1 cellular context compared by ENCODE assay signal in the genomic region with DNA sequence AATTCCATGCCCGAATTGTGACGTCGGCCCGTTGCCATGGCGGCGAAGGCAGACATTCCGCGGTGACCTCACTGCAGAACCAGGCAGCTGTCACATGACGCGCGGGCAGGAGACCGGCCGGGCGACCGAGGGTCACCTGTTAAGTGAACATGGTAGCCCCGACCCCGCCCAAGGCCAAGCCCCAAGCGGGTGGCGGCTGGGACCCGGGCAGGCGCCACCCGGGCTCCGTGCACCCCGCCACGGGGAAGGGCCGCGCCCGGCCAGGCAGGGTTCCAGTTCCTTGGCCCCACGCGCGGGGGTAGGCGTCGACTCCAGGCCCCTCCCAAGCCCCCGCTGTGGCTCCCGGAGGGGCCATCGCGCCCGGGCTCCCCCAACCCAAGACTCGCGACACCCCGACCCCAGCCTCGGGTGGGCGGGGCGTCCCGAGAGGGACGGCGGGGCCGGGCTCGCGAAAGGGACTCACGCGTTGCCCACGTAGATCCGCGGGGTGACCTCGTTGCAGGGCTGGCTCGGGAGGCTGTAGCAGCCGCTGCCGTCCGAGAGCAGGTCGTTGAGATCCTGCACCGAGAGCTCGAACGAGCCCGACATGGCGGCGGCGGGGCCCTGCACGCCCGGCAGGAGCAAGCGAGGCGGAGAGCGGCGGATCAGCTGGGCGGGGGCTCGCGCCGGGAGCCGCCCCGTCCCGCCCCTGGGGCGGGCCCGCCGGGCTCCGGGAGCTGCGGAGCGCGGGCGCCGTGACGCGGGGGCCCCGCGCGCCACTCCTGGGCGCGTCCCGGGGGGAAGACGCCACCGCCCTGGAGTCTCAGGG.
TF ChIP-seq lines count a peak whose summit lies in the region.

DUSP3 (minus strand) TSS at position 641 of the 808 bp plus-strand sequence; CDS start at position 588, 53 bp downstream.

TF ChIP-seq in HepG2, 621 proteins besides CTCF, POLR2A, EP300 and RAD21 (continued from another document and continues in another):
- TF ChIP-seq ETV6 (CRISPR knock-in tag; conservative IDR thresholded peaks at IDR 0.05) (peak; percentile 63), DZIP1 (CRISPR knock-in tag; IDR thresholded peaks at IDR 0.05) (peak; percentile 86; the same call in 1 of the 2 replicates), ZNF740 (CRISPR knock-in tag; IDR thresholded peaks at IDR 0.05) (peak; percentile 87), ZNF10 (CRISPR knock-in tag; IDR thresholded peaks at IDR 0.05; ENCODE audit: borderline replicate concordance, low read depth) (no peak), KDM5A (IDR thresholded peaks at IDR 0.05; ENCODE audit: borderline replicate concordance, low read length) (peak; percentile 47; the same call in 1 of the 2 replicates), ZNF580 (CRISPR knock-in tag; IDR thresholded peaks at IDR 0.05; ENCODE audit: borderline replicate concordance, low read depth) (peak; percentile 47), ZNF235 (CRISPR knock-in tag; IDR thresholded peaks at IDR 0.05; ENCODE audit: borderline replicate concordance) (peak; percentile 95), ZBTB4 (CRISPR knock-in tag; IDR thresholded peaks at IDR 0.05; ENCODE audit: borderline replicate concordance) (peak; percentile 38; the same call in 1 of the 2 replicates), SRY (CRISPR knock-in tag; IDR thresholded peaks at IDR 0.05) (peak; percentile 93), ZNF430 (CRISPR knock-in tag; IDR thresholded peaks at IDR 0.05) (peak; percentile 84), GABPB1 (CRISPR knock-in tag; IDR thresholded peaks at IDR 0.05) (peak; percentile 68), ZFP62 (CRISPR knock-in tag; IDR thresholded peaks at IDR 0.05) (0 out of 2 replicates have a peak, but pooled peaks have one; percentile 55), MEIS1 (CRISPR knock-in tag; IDR thresholded peaks at IDR 0.05; ENCODE audit: borderline replicate concordance) (peak; percentile 50), SALL2 (CRISPR knock-in tag; IDR thresholded peaks at IDR 0.05) (peak; percentile 68; the same call in 1 of the 2 replicates), MIXL1 (CRISPR knock-in tag; IDR thresholded peaks at IDR 0.05) (no peak), KAT8 (CRISPR knock-in tag; IDR thresholded peaks at IDR 0.05) (peak; percentile 63), ZNF619 (CRISPR knock-in tag; IDR thresholded peaks at IDR 0.05) (peak; percentile 94), PTBP1 (IDR thresholded peaks at IDR 0.05; ENCODE audit: low read depth, low read length, poor library complexity, severe bottlenecking) (peak; percentile 64), HNF4A (CRISPR knock-in tag; IDR thresholded peaks at IDR 0.05) (peak; percentile 22; the same call in 1 of the 2 replicates), ZNF367 (CRISPR knock-in tag; IDR thresholded peaks at IDR 0.05; ENCODE audit: borderline replicate concordance) (peak; percentile 68; the same call in 1 of the 2 replicates), CEBPB (IDR thresholded peaks at IDR 0.05; ENCODE audit: borderline replicate concordance, low read depth, low read length) (no peak), ZNF343 (CRISPR knock-in tag; IDR thresholded peaks at IDR 0.05) (peak; percentile 87; the same call in 1 of the 2 replicates), ZSCAN12 (CRISPR knock-in tag; IDR thresholded peaks at IDR 0.05) (0 out of 2 replicates have a peak, but pooled peaks have one; percentile 20), SCMH1 (CRISPR knock-in tag; IDR thresholded peaks at IDR 0.05; ENCODE audit: borderline replicate concordance) (no peak), ZNF720 (CRISPR knock-in tag; IDR thresholded peaks at IDR 0.05) (no peak; the same call in 1 of the 2 replicates), SIN3B (IDR thresholded peaks at IDR 0.05; ENCODE audit: low read length) (no peak), ZNF383 (CRISPR knock-in tag; IDR thresholded peaks at IDR 0.05; ENCODE audit: borderline replicate concordance) (0 out of 2 replicates have a peak, but pooled peaks have one; percentile 65), ZNF205 (CRISPR knock-in tag; IDR thresholded peaks at IDR 0.05) (peak; percentile 63), SOX13 (IDR thresholded peaks at IDR 0.05) (no peak; the same call in 1 of the 2 replicates), SOX13 (CRISPR knock-in tag; conservative IDR thresholded peaks at IDR 0.05 in 1 of 2, IDR thresholded peaks at IDR 0.05 in 1 of 2) (peak in 1 of 2 experiments; percentile 16; a peak in 2 of 4 replicates)
- TF ChIP-seq, protein P1, sequence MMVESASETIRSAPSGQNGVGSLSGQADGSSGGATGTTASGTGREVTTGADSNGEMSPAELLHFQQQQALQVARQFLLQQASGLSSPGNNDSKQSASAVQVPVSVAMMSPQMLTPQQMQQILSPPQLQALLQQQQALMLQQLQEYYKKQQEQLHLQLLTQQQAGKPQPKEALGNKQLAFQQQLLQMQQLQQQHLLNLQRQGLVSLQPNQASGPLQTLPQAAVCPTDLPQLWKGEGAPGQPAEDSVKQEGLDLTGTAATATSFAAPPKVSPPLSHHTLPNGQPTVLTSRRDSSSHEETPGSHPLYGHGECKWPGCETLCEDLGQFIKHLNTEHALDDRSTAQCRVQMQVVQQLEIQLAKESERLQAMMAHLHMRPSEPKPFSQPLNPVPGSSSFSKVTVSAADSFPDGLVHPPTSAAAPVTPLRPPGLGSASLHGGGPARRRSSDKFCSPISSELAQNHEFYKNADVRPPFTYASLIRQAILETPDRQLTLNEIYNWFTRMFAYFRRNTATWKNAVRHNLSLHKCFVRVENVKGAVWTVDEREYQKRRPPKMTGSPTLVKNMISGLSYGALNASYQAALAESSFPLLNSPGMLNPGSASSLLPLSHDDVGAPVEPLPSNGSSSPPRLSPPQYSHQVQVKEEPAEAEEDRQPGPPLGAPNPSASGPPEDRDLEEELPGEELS (CRISPR knock-in tag; IDR thresholded peaks at IDR 0.05): no peak
- TF ChIP-seq, protein P2, sequence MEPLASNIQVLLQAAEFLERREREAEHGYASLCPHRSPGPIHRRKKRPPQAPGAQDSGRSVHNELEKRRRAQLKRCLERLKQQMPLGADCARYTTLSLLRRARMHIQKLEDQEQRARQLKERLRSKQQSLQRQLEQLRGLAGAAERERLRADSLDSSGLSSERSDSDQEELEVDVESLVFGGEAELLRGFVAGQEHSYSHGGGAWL (CRISPR knock-in tag; IDR thresholded peaks at IDR 0.05): peak; percentile 75
- TF ChIP-seq, protein P3, sequence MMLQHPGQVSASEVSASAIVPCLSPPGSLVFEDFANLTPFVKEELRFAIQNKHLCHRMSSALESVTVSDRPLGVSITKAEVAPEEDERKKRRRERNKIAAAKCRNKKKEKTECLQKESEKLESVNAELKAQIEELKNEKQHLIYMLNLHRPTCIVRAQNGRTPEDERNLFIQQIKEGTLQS (CRISPR knock-in tag; IDR thresholded peaks at IDR 0.05): peak; percentile 90
- TF ChIP-seq, protein P4, sequence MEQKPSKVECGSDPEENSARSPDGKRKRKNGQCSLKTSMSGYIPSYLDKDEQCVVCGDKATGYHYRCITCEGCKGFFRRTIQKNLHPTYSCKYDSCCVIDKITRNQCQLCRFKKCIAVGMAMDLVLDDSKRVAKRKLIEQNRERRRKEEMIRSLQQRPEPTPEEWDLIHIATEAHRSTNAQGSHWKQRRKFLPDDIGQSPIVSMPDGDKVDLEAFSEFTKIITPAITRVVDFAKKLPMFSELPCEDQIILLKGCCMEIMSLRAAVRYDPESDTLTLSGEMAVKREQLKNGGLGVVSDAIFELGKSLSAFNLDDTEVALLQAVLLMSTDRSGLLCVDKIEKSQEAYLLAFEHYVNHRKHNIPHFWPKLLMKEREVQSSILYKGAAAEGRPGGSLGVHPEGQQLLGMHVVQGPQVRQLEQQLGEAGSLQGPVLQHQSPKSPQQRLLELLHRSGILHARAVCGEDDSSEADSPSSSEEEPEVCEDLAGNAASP (CRISPR knock-in tag; IDR thresholded peaks at IDR 0.05; ENCODE audit: borderline replicate concordance): no peak; the same call in 1 of the 2 replicates
- TF ChIP-seq, protein P5, sequence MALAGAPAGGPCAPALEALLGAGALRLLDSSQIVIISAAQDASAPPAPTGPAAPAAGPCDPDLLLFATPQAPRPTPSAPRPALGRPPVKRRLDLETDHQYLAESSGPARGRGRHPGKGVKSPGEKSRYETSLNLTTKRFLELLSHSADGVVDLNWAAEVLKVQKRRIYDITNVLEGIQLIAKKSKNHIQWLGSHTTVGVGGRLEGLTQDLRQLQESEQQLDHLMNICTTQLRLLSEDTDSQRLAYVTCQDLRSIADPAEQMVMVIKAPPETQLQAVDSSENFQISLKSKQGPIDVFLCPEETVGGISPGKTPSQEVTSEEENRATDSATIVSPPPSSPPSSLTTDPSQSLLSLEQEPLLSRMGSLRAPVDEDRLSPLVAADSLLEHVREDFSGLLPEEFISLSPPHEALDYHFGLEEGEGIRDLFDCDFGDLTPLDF (CRISPR knock-in tag; IDR thresholded peaks at IDR 0.05): no peak
- TF ChIP-seq, protein P6, sequence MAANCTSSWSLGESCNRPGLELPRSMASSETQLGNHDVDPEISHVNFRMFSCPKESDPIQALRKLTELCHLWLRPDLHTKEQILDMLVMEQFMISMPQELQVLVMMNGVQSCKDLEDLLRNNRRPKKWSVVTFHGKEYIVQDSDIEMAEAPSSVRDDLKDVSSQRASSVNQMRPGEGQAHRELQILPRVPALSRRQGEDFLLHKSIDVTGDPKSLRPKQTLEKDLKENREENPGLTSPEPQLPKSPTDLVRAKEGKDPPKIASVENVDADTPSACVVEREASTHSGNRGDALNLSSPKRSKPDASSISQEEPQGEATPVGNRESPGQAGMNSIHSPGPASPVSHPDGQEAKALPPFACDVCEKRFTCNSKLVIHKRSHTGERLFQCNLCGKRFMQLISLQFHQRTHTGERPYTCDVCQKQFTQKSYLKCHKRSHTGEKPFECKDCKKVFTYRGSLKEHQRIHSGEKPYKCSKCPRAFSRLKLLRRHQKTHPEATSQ (CRISPR knock-in tag; IDR thresholded peaks at IDR 0.05; ENCODE audit: borderline replicate concordance): no peak
- TF ChIP-seq, protein P7, sequence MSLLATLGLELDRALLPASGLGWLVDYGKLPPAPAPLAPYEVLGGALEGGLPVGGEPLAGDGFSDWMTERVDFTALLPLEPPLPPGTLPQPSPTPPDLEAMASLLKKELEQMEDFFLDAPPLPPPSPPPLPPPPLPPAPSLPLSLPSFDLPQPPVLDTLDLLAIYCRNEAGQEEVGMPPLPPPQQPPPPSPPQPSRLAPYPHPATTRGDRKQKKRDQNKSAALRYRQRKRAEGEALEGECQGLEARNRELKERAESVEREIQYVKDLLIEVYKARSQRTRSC (CRISPR knock-in tag; IDR thresholded peaks at IDR 0.05; ENCODE audit: low read depth): no peak
